In the genomic region with DNA sequence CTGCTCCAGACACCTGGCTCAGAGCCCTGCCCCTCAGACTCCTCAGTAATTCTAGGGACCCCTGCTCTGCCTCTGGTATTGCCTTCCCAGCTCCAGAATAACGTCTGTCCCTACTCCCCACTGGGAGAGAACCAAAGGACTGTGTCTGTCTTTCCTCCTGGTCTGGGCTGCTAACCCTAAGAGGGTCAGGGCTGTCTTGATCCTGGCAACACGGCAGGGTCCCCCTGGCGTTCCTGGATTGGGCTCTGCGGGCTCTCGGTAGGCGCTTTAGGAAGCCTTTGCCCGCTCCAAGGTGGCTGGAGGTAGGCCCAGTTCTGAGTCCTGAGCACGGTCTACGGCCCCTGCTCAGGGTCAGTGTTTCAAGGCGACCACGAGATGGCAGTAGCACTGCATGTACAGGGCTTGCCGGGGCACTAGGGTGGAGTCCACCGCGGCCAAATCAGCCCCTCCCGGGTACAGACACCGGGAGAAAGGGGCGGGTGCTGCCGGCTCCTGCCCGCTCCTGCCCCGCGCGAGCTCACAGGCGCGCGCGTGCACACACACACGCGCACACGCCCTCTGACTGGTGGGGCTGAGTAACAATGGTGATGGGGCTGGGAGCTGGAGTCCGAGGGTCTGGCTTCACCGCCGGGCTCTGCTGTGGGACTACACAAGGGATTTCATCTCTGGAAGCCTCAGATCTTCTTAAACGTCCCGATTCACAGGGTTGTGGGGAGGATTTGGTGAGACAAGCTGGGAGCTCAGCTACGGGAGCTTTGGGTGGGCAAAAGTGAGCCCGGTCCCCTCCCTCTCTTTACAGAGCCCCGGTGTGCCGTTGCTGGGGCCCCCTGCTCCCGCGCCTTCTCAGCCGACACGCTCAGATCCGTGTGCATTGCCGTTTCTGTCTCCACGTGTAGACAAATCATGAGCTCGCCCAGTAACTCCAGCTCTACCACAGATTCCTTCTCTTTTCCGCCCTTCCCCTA, we compare ENCODE assay signal across 1 cellular context.
TF ChIP-seq lines count a peak whose summit lies in the region.

No MANE protein-coding gene starts in this region.

TF ChIP-seq in HepG2, 621 proteins besides CTCF, POLR2A, EP300 and RAD21 (continued from another document and continues in another):
- TF ChIP-seq, protein P1, sequence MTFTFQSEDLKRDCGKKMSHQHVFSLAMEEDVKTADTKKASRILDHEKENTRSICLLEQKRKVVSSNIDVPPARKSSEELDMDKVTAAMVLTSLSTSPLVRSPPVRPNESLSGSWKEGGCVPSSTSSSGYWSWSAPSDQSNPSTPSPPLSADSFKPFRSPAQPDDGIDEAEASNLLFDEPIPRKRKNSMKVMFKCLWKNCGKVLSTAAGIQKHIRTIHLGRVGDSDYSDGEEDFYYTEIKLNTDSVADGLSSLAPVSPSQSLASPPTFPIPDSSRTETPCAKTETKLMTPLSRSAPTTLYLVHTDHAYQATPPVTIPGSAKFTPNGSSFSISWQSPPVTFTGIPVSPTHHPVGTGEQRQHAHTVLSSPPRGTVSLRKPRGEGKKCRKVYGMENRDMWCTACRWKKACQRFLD (CRISPR knock-in tag; IDR thresholded peaks at IDR 0.05; ENCODE audit: borderline replicate concordance) = no peak
- TF ChIP-seq ZNF331 (CRISPR knock-in tag; IDR thresholded peaks at IDR 0.05) (0 out of 2 replicates have a peak, but pooled peaks have one; percentile 34), PHF5A (CRISPR knock-in tag; IDR thresholded peaks at IDR 0.05; ENCODE audit: low read depth, unreplicated experiment) (no peak), ZFP82 (CRISPR knock-in tag; IDR thresholded peaks at IDR 0.05; ENCODE audit: borderline replicate concordance) (no peak), ZNF230 (CRISPR knock-in tag; IDR thresholded peaks at IDR 0.05) (0 out of 2 replicates have a peak, but pooled peaks have one; percentile 30), ZNF567 (CRISPR knock-in tag; IDR thresholded peaks at IDR 0.05; ENCODE audit: borderline replicate concordance) (no peak), PAX8 (CRISPR knock-in tag; IDR thresholded peaks at IDR 0.05; ENCODE audit: borderline replicate concordance) (0 out of 2 replicates have a peak, but pooled peaks have one; percentile 66), POLR2AphosphoS2 (IDR thresholded peaks at IDR 0.05; ENCODE audit: low read depth, low read length) (no peak), ATM (IDR thresholded peaks at IDR 0.05; ENCODE audit: borderline replicate concordance) (no peak), SNRNP70 (IDR thresholded peaks at IDR 0.05; ENCODE audit: low read depth, low read length) (no peak), ZIK1 (CRISPR knock-in tag; IDR thresholded peaks at IDR 0.05; ENCODE audit: borderline replicate concordance, low read depth) (0 out of 2 replicates have a peak, but pooled peaks have one; percentile 62), NFKBIZ (CRISPR knock-in tag; IDR thresholded peaks at IDR 0.05) (peak; percentile 51; the same call in 1 of the 2 replicates), SP2 (CRISPR knock-in tag; IDR thresholded peaks at IDR 0.05) (no peak), KLF16 (CRISPR knock-in tag; IDR thresholded peaks at IDR 0.05) (peak in 1 of 2 experiments; percentile 75; a peak in 1 of 4 replicates), MED13 (CRISPR knock-in tag; IDR thresholded peaks at IDR 0.05) (no peak), SP140L (CRISPR knock-in tag; IDR thresholded peaks at IDR 0.05; ENCODE audit: borderline replicate concordance) (no peak; the same call in 1 of the 2 replicates), ZNF329 (CRISPR knock-in tag; IDR thresholded peaks at IDR 0.05; ENCODE audit: low read depth) (no peak), ZNF761 (CRISPR knock-in tag; conservative IDR thresholded peaks at IDR 0.05) (no peak; the same call in 1 of the 2 replicates), ISX (CRISPR knock-in tag; conservative IDR thresholded peaks at IDR 0.05) (no peak), ZNF441 (CRISPR knock-in tag; IDR thresholded peaks at IDR 0.05; ENCODE audit: borderline replicate concordance) (no peak), KLF13 (CRISPR knock-in tag; IDR thresholded peaks at IDR 0.05) (no peak), SP5 (CRISPR knock-in tag; IDR thresholded peaks at IDR 0.05; ENCODE audit: borderline replicate concordance, low read depth) (peak; percentile 65), ZNF749 (CRISPR knock-in tag; IDR thresholded peaks at IDR 0.05; ENCODE audit: borderline replicate concordance) (no peak), EED (CRISPR knock-in tag; IDR thresholded peaks at IDR 0.05) (no peak), CHCHD3 (CRISPR knock-in tag; IDR thresholded peaks at IDR 0.05) (no peak), TAF15 (IDR thresholded peaks at IDR 0.05; ENCODE audit: low read depth, low read length, poor library complexity, severe bottlenecking) (no peak), MIER3 (CRISPR knock-in tag; IDR thresholded peaks at IDR 0.05; ENCODE audit: borderline replicate concordance) (peak; percentile 77; the same call in 1 of the 2 replicates), ZNF382 (CRISPR knock-in tag; IDR thresholded peaks at IDR 0.05; ENCODE audit: borderline replicate concordance) (no peak), SNAPC2 (CRISPR knock-in tag; IDR thresholded peaks at IDR 0.05) (no peak), HNRNPUL1 (IDR thresholded peaks at IDR 0.05; ENCODE audit: low read depth, low read length) (no peak), RXRA (CRISPR knock-in tag; IDR thresholded peaks at IDR 0.05) (peak; percentile 59), ZNF792 (CRISPR knock-in tag; IDR thresholded peaks at IDR 0.05) (0 out of 2 replicates have a peak, but pooled peaks have one; percentile 19), ZBTB21 (CRISPR knock-in tag; IDR thresholded peaks at IDR 0.05) (no peak), ZNF670 (CRISPR knock-in tag; IDR thresholded peaks at IDR 0.05; ENCODE audit: borderline replicate concordance) (no peak), ZNF282 (IDR thresholded peaks at IDR 0.05; ENCODE audit: partially characterized antibody) (no peak), ZSCAN25 (CRISPR knock-in tag; IDR thresholded peaks at IDR 0.05) (no peak), RAD51 (IDR thresholded peaks at IDR 0.05; ENCODE audit: borderline replicate concordance) (no peak), NR2C2 (CRISPR knock-in tag; IDR thresholded peaks at IDR 0.05; ENCODE audit: borderline replicate concordance) (no peak; the same call in 1 of the 2 replicates), BRCA1 (CRISPR knock-in tag; IDR thresholded peaks at IDR 0.05) (no peak), XBP1 (CRISPR knock-in tag; IDR thresholded peaks at IDR 0.05) (no peak)
- TF ChIP-seq, protein P2, sequence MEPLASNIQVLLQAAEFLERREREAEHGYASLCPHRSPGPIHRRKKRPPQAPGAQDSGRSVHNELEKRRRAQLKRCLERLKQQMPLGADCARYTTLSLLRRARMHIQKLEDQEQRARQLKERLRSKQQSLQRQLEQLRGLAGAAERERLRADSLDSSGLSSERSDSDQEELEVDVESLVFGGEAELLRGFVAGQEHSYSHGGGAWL (CRISPR knock-in tag; IDR thresholded peaks at IDR 0.05) = no peak; the same call in 1 of the 2 replicates
- TF ChIP-seq, protein P3, sequence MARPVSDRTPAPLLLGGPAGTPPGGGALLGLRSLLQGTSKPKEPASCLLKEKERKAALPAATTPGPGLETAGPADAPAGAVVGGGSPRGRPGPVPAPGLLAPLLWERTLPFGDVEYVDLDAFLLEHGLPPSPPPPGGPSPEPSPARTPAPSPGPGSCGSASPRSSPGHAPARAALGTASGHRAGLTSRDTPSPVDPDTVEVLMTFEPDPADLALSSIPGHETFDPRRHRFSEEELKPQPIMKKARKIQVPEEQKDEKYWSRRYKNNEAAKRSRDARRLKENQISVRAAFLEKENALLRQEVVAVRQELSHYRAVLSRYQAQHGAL (CRISPR knock-in tag; IDR thresholded peaks at IDR 0.05; ENCODE audit: not compliant biosample characterization) = no peak
- TF ChIP-seq, protein P4, sequence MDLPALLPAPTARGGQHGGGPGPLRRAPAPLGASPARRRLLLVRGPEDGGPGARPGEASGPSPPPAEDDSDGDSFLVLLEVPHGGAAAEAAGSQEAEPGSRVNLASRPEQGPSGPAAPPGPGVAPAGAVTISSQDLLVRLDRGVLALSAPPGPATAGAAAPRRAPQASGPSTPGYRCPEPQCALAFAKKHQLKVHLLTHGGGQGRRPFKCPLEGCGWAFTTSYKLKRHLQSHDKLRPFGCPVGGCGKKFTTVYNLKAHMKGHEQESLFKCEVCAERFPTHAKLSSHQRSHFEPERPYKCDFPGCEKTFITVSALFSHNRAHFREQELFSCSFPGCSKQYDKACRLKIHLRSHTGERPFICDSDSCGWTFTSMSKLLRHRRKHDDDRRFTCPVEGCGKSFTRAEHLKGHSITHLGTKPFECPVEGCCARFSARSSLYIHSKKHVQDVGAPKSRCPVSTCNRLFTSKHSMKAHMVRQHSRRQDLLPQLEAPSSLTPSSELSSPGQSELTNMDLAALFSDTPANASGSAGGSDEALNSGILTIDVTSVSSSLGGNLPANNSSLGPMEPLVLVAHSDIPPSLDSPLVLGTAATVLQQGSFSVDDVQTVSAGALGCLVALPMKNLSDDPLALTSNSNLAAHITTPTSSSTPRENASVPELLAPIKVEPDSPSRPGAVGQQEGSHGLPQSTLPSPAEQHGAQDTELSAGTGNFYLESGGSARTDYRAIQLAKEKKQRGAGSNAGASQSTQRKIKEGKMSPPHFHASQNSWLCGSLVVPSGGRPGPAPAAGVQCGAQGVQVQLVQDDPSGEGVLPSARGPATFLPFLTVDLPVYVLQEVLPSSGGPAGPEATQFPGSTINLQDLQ (CRISPR knock-in tag; IDR thresholded peaks at IDR 0.05) = no peak
- TF ChIP-seq, protein P5, sequence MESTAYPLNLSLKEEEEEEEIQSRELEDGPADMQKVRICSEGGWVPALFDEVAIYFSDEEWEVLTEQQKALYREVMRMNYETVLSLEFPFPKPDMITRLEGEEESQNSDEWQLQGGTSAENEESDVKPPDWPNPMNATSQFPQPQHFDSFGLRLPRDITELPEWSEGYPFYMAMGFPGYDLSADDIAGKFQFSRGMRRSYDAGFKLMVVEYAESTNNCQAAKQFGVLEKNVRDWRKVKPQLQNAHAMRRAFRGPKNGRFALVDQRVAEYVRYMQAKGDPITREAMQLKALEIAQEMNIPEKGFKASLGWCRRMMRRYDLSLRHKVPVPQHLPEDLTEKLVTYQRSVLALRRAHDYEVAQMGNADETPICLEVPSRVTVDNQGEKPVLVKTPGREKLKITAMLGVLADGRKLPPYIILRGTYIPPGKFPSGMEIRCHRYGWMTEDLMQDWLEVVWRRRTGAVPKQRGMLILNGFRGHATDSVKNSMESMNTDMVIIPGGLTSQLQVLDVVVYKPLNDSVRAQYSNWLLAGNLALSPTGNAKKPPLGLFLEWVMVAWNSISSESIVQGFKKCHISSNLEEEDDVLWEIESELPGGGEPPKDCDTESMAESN (CRISPR knock-in tag; conservative IDR thresholded peaks at IDR 0.05) = no peak
- TF ChIP-seq, protein P6, sequence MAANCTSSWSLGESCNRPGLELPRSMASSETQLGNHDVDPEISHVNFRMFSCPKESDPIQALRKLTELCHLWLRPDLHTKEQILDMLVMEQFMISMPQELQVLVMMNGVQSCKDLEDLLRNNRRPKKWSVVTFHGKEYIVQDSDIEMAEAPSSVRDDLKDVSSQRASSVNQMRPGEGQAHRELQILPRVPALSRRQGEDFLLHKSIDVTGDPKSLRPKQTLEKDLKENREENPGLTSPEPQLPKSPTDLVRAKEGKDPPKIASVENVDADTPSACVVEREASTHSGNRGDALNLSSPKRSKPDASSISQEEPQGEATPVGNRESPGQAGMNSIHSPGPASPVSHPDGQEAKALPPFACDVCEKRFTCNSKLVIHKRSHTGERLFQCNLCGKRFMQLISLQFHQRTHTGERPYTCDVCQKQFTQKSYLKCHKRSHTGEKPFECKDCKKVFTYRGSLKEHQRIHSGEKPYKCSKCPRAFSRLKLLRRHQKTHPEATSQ (CRISPR knock-in tag; IDR thresholded peaks at IDR 0.05; ENCODE audit: borderline replicate concordance) = peak; percentile 31; the same call in 1 of the 2 replicates
- TF ChIP-seq, protein P7, sequence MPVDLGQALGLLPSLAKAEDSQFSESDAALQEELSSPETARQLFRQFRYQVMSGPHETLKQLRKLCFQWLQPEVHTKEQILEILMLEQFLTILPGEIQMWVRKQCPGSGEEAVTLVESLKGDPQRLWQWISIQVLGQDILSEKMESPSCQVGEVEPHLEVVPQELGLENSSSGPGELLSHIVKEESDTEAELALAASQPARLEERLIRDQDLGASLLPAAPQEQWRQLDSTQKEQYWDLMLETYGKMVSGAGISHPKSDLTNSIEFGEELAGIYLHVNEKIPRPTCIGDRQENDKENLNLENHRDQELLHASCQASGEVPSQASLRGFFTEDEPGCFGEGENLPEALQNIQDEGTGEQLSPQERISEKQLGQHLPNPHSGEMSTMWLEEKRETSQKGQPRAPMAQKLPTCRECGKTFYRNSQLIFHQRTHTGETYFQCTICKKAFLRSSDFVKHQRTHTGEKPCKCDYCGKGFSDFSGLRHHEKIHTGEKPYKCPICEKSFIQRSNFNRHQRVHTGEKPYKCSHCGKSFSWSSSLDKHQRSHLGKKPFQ (CRISPR knock-in tag; IDR thresholded peaks at IDR 0.05; ENCODE audit: insufficient replicate concordance) = no peak
- TF ChIP-seq, protein P8, sequence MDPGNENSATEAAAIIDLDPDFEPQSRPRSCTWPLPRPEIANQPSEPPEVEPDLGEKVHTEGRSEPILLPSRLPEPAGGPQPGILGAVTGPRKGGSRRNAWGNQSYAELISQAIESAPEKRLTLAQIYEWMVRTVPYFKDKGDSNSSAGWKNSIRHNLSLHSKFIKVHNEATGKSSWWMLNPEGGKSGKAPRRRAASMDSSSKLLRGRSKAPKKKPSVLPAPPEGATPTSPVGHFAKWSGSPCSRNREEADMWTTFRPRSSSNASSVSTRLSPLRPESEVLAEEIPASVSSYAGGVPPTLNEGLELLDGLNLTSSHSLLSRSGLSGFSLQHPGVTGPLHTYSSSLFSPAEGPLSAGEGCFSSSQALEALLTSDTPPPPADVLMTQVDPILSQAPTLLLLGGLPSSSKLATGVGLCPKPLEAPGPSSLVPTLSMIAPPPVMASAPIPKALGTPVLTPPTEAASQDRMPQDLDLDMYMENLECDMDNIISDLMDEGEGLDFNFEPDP (CRISPR knock-in tag; conservative IDR thresholded peaks at IDR 0.05) = no peak
- TF ChIP-seq, protein P9, sequence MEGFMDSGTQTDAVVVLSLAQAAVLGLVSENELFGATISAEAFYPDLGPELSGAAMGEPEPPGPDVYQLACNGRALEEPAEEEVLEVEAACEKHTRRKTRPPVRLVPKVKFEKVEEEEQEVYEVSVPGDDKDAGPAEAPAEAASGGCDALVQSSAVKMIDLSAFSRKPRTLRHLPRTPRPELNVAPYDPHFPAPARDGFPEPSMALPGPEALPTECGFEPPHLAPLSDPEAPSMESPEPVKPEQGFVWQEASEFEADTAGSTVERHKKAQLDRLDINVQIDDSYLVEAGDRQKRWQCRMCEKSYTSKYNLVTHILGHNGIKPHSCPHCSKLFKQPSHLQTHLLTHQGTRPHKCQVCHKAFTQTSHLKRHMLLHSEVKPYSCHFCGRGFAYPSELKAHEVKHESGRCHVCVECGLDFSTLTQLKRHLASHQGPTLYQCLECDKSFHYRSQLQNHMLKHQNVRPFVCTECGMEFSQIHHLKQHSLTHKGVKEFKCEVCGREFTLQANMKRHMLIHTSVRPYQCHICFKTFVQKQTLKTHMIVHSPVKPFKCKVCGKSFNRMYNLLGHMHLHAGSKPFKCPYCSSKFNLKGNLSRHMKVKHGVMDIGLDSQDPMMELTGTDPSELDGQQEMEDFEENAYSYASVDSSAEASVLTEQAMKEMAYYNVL (CRISPR knock-in tag; IDR thresholded peaks at IDR 0.05; ENCODE audit: borderline replicate concordance) = no peak; the same call in 1 of the 2 replicates
